Comparison of ENCODE assay signal across 8 cellular contexts in genomic region chr6:32843321-32843978, GRCh38. TPM values are rescaled to one million over a fixed set of nuclear protein-coding genes. Genes with fewer than 3 reads are reported as not detected.
A peak's percentile ranks its signal among the peaks of the same experiment; 100 is the strongest.
DNase-seq lines count a peak whose midpoint lies in the region; ATAC-seq and TF ChIP-seq lines count a peak whose summit lies in the region.

No MANE protein-coding gene starts in this region.

- H3K9me3 ChIP-seq in heart left ventricle (no peaks in the 10 kb centered on the region), right cardiac atrium (ENCODE audit: control insufficient read depth, low read length) (no peaks in the 10 kb centered on the region)

- TF ChIP-seq CTCF in heart left ventricle (IDR thresholded peaks at IDR 0.05) = no peak
- no peak for TF ChIP-seq CTCF in WTC11 (IDR thresholded peaks at IDR 0.05)

- H3K27me3 ChIP-seq in heart left ventricle (no peaks in the 10 kb centered on the region), right cardiac atrium (ENCODE audit: control insufficient read depth, insufficient read depth) (no peaks in the 10 kb centered on the region)

- peak overlapping the region; percentile 95 for H3K4me3 Mint-ChIP-seq in WTC11

- H3K27ac ChIP-seq in heart left ventricle (peak overlapping the region; percentile 80 to 100 (median 96)), right cardiac atrium (ENCODE audit: low read length) (peak overlapping the region; percentile 98), skin epidermis (peak overlapping the region; percentile 93 to 100 (median 97))

- POLR2A ChIA-PET in WTC11 (lab: Charles Lee) = interaction anchor here (0.7 to 2.6 kb wide), 4 partner anchors 11 to 128 kb away, joined by 3 to 28 read pairs (median 10); partner anchors contain the start of genes PSMB9 and TAP1

- no peaks in the 10 kb centered on the region for H3K9me3 Mint-ChIP-seq in WTC11

- no peak for TF ChIP-seq POLR2A in heart left ventricle (IDR thresholded peaks at IDR 0.05)

- H3K36me3 ChIP-seq in heart left ventricle = peaks cover 0 to 69% (median 56%) of the 10 kb centered on the region in 9 donors

- peaks cover 0 to 77% (median 17%) of the 10 kb centered on the region in 12 donors for H3K4me1 ChIP-seq in heart left ventricle
- peaks cover 2% of the 10 kb centered on the region for H3K4me1 ChIP-seq in right cardiac atrium (ENCODE audit: control insufficient read depth, insufficient read depth, low read length)

- CTCF ChIA-PET in WTC11 (lab: Charles Lee) = interaction anchor here (1.1 to 2.8 kb wide), 2 partner anchors 11 to 109 kb away, joined by 4 to 53 read pairs; partner anchors contain the start of genes HLA-DMA, PSMB9 and TAP1

- peak overlapping the region; percentile 61 to 93 (median 81) for H3K4me3 ChIP-seq in heart left ventricle
- H3K4me3 ChIP-seq in right cardiac atrium (ENCODE audit: low read length) = peak overlapping the region; percentile 86
- H3K4me3 ChIP-seq in skin epidermis = peak overlapping the region; percentile 68 to 85 (median 80)

- WGBS in heart left ventricle, 4 donors = 9 to 14% (median 10%) methylated on average over 25 to 28 of the region's 28 CpGs
- 6% methylated on average over 28 of the region's 28 CpGs for WGBS in right cardiac atrium

- peaks cover 19% of the 10 kb centered on the region for H3K36me3 Mint-ChIP-seq in WTC11

- intact Hi-C loops in heart left ventricle (cut with DNase I) (loop anchor here in 2 of 10 donors (5.0 kb wide), 2 partner anchors 124 to 129 kb away; partner anchors contain the start of gene BRD2 (in 1 of the 2)), cardiac septum (cut with DNase I) (no loop called here), right cardiac atrium (cut with DNase I) (no loop called here)

- DNase-seq in heart left ventricle = peak in 3 of 5 donors; percentile 11 to 29 (median 17)
- no peak for DNase-seq in cardiac septum (ENCODE audit: low spot score)
- DNase-seq in WTC11 (ENCODE audit: low spot score) = peak; percentile 54
- peak in 1 of 3 donors; percentile 80 for DNase-seq in right cardiac atrium
- DNase-seq in activated CD4-positive, CD25-positive, alpha-beta regulatory T cell treated with anti-CD3 and anti-CD28 coated beads, Interleukin-2, amount 50 U/mL, for 72 hours = no peak

- H3K27me3 Mint-ChIP-seq in WTC11 (ENCODE audit: low read depth) = peaks cover 90% of the 10 kb centered on the region

- peaks cover 17% of the 10 kb centered on the region for H3K4me1 Mint-ChIP-seq in WTC11

- 0 out of 2 replicates have a peak overlapping the region, but pooled peaks have one; percentile 54 for H3K27ac Mint-ChIP-seq in WTC11

- ATAC-seq in heart left ventricle (peak in 1 of 4 donors; percentile 1), WTC11 (peak; percentile 5), right cardiac atrium (peak in 1 of 2 donors; percentile 0), GM18520 (IDR thresholded peaks at IDR 0.05; ENCODE audit: unreplicated experiment) (no peak), GM18519 (IDR thresholded peaks at IDR 0.05; ENCODE audit: low FRiP score, unreplicated experiment) (no peak)

TF ChIP-seq in WTC11, 78 proteins besides CTCF, POLR2A, EP300 and RAD21 (continues in another document):
- TF ChIP-seq, protein P1, sequence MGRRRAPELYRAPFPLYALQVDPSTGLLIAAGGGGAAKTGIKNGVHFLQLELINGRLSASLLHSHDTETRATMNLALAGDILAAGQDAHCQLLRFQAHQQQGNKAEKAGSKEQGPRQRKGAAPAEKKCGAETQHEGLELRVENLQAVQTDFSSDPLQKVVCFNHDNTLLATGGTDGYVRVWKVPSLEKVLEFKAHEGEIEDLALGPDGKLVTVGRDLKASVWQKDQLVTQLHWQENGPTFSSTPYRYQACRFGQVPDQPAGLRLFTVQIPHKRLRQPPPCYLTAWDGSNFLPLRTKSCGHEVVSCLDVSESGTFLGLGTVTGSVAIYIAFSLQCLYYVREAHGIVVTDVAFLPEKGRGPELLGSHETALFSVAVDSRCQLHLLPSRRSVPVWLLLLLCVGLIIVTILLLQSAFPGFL (CRISPR knock-in tag; IDR thresholded peaks at IDR 0.05; ENCODE audit: borderline replicate concordance) = no peak
- TF ChIP-seq FOXJ3 (CRISPR knock-in tag; IDR thresholded peaks at IDR 0.05; ENCODE audit: borderline replicate concordance) (no peak), SMAD3 (CRISPR knock-in tag; IDR thresholded peaks at IDR 0.05; ENCODE audit: borderline replicate concordance) (no peak), RELA (CRISPR knock-in tag; IDR thresholded peaks at IDR 0.05; ENCODE audit: borderline replicate concordance) (no peak), ZNF532 (CRISPR knock-in tag; IDR thresholded peaks at IDR 0.05; ENCODE audit: borderline replicate concordance) (no peak), ELF4 (CRISPR knock-in tag; IDR thresholded peaks at IDR 0.05; ENCODE audit: low read depth) (no peak), NR1H2 (CRISPR knock-in tag; IDR thresholded peaks at IDR 0.05) (no peak)
- TF ChIP-seq, protein P2, sequence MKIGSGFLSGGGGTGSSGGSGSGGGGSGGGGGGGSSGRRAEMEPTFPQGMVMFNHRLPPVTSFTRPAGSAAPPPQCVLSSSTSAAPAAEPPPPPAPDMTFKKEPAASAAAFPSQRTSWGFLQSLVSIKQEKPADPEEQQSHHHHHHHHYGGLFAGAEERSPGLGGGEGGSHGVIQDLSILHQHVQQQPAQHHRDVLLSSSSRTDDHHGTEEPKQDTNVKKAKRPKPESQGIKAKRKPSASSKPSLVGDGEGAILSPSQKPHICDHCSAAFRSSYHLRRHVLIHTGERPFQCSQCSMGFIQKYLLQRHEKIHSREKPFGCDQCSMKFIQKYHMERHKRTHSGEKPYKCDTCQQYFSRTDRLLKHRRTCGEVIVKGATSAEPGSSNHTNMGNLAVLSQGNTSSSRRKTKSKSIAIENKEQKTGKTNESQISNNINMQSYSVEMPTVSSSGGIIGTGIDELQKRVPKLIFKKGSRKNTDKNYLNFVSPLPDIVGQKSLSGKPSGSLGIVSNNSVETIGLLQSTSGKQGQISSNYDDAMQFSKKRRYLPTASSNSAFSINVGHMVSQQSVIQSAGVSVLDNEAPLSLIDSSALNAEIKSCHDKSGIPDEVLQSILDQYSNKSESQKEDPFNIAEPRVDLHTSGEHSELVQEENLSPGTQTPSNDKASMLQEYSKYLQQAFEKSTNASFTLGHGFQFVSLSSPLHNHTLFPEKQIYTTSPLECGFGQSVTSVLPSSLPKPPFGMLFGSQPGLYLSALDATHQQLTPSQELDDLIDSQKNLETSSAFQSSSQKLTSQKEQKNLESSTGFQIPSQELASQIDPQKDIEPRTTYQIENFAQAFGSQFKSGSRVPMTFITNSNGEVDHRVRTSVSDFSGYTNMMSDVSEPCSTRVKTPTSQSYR (CRISPR knock-in tag; IDR thresholded peaks at IDR 0.05) = no peak

RNA-seq across cellular contexts. Expression of gene PSMB8, which starts 0.4 kb away (rescaled TPM):
- total RNA-seq in heart left ventricle = 100 to 1,000 TPM in 1 of 9 donors, 10 to 100 TPM in 8; 11.1 to 115 (median 15.2) TPM
- 10 to 100 TPM; 23.1 to 32.6 TPM for polyA plus RNA-seq in heart left ventricle
- 11.7 TPM for total RNA-seq in cardiac septum
- 13.8 to 22.0 TPM (median 19.4 TPM) in 3 replicates for total RNA-seq in WTC11 (2021)
- 10 to 100 TPM; 14.8 to 28.4 (median 18.8) TPM for total RNA-seq in right cardiac atrium
- 23.0 TPM for polyA plus RNA-seq in right cardiac atrium

RNA-seq across cellular contexts. Expression of gene TAP2, which starts 4.9 kb away (rescaled TPM):
- total RNA-seq in heart left ventricle (100 to 1,000 TPM in 1 of 9 donors, 10 to 100 TPM in 6, 1 to 10 TPM in 2; 5.4 to 107 (median 14.9) TPM), cardiac septum (12.7 TPM), WTC11 (2021) (14.7 to 23.0 TPM (median 16.5 TPM) in 3 replicates), right cardiac atrium (10 to 100 TPM; 17.0 to 23.3 (median 20.4) TPM)
- polyA plus RNA-seq in heart left ventricle (10 to 100 TPM in 1 of 2 donors, 1 to 10 TPM in 1; 7.7 to 12.0 TPM), right cardiac atrium (11.2 TPM)

RNA-seq across cellular contexts. Expression of gene TAP1, which starts 10.1 kb away (rescaled TPM):
- 100 to 1,000 TPM in 1 of 9 donors, 10 to 100 TPM in 8; 15.1 to 207 (median 20.3) TPM for total RNA-seq in heart left ventricle
- 10 to 100 TPM; 21.6 to 44.5 TPM for polyA plus RNA-seq in heart left ventricle
- total RNA-seq in cardiac septum = 18.1 TPM
- total RNA-seq in WTC11 (2021) = 13.6 to 15.9 TPM (median 15.7 TPM) in 3 replicates
- 10 to 100 TPM; 15.7 to 25.0 (median 18.6) TPM for total RNA-seq in right cardiac atrium
- polyA plus RNA-seq in right cardiac atrium = 20.1 TPM

RNA-seq across cellular contexts. Expression of gene PSMB9, which starts 10.5 kb away (rescaled TPM):
- 100 to 1,000 TPM in 1 of 9 donors, 10 to 100 TPM in 7, 1 to 10 TPM in 1; 8.9 to 182 (median 14.6) TPM for total RNA-seq in heart left ventricle
- polyA plus RNA-seq in heart left ventricle = 10 to 100 TPM; 15.7 to 23.3 TPM
- 14.2 TPM for total RNA-seq in cardiac septum
- total RNA-seq in WTC11 (2021) = 1.8 to 4.3 TPM (median 4.0 TPM) in 3 replicates
- 10 to 100 TPM in 3 of 4 donors, 1 to 10 TPM in 1; 8.2 to 22.7 (median 14.7) TPM for total RNA-seq in right cardiac atrium
- polyA plus RNA-seq in right cardiac atrium = 17.1 TPM

RNA-seq across cellular contexts. Expression of gene HLA-DOB, which starts 26.6 kb away (rescaled TPM):
- 1 to 10 TPM in 1 of 9 donors, under 1 TPM in 6, not detected in 2; 0.25 to 2.7 (median 0.60) TPM for total RNA-seq in heart left ventricle
- polyA plus RNA-seq in heart left ventricle = under 1 TPM; 0.30 to 0.76 TPM
- total RNA-seq in cardiac septum = 0.35 TPM
- total RNA-seq in WTC11 (2021) = 0.15 to 0.55 TPM (median 0.46 TPM) in 3 replicates
- total RNA-seq in right cardiac atrium = under 1 TPM in 2 of 4 donors, not detected in 2; 0.20 to 0.22 TPM
- polyA plus RNA-seq in right cardiac atrium = 0.20 TPM

Comparison
In these comparisons a context has a peak if more than half of its experiments do, and no peak if none do; other contexts are left out.
1. DNase-seq: peak in heart left ventricle (3 of 5) and WTC11 (single experiment); none in cardiac septum (single experiment) and activated CD4-positive, CD25-positive, alpha-beta regulatory T cell treated with anti-CD3 and anti-CD28 coated beads, Interleukin-2, amount 50 U/mL, for 72 hours (single experiment).
2. Peak in every context shown above with its lines, with median percentiles within 50 percentile points of each other: H3K27ac ChIP-seq and H3K4me3 ChIP-seq.